In the genomic region with DNA sequence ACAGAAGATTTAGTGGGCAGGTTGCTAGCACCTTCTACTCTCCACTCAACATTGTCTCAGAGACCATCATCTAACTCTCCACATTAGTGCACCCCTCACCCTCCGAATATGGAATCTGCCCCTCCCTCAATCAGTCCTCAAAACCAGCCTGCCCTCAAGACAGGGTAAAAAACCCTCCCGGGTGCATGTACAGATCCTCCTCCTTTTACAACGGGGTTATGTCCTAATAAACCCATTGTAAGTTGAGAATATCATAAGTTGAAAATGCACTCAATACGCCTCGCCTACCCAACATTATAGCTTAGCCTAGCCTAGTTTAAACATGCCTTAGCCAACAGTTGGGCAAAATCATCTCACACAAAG, we compare ENCODE assay signal across 16 cellular contexts.
A peak's percentile ranks its signal among the peaks of the same experiment; 100 is the strongest.
DNase-seq lines count a peak whose midpoint lies in the region; ATAC-seq, FAIRE-seq and TF ChIP-seq lines count a peak whose summit lies in the region.
"Had no signal": no experiment of that assay in that cellular context is flagged by ENCODE, and none has a peak within 500 bp of the region (broad histone marks: within the 10 kb centered on the region; RNA-seq: fewer than 3 reads in every experiment).

No MANE protein-coding gene starts in this region.

- H4K20me1 ChIP-seq in mammary epithelial cell (ENCODE audit: insufficient read depth, low read length) (no peaks in the 10 kb centered on the region), endothelial cell of umbilical vein (replicated peaks; ENCODE audit: control insufficient read depth, extremely low read depth, insufficient read depth, low read length) (no peaks in the 10 kb centered on the region)

- TF ChIP-seq CTCF in mammary epithelial cell (conservative IDR thresholded peaks at IDR 0.05 in 1 of 2, IDR thresholded peaks at IDR 0.05 in 1 of 2; ENCODE audit: extremely low read depth in 1 of 2, insufficient read depth in 1 of 2, low read depth in 1 of 2, low read length in 2 of 2) (no peak), MCF 10A (IDR thresholded peaks at IDR 0.05; ENCODE audit: unreplicated experiment) (no peak), endothelial cell of umbilical vein (IDR thresholded peaks at IDR 0.05; ENCODE audit: extremely low read depth in 1 of 2, insufficient read depth in 1 of 2, low read depth in 1 of 2, low read length in 2 of 2) (no peak)

- CTCF ChIA-PET in mammary epithelial cell (lab: Charles Lee; ENCODE audit: low non-redundant PET) (no interaction called here), MCF 10A (lab: Yijun Ruan, JAX) (interaction anchor here (0.9 to 1.0 kb wide), 2 partner anchors 9 to 201 kb away, joined by 3 read pairs; no protein-coding TSS in a partner anchor), endothelial cell of umbilical vein (lab: Charles Lee) (interaction anchor here (1.0 to 1.6 kb wide), 5 partner anchors 9 to 201 kb away, joined by 3 to 10 read pairs (median 5); no protein-coding TSS in a partner anchor)

- ATAC-seq in stimulated activated memory B cell treated with anti-CD40 and anti-IgM and Interleukin-4, amounts not matched to agents 10 μg/mL and 1 μg/mL and 100 μg/mL, for 72 hours, result peak; percentile 32
- ATAC-seq in HG03025 (IDR thresholded peaks at IDR 0.05; ENCODE audit: low FRiP score, unreplicated experiment), result no peak
- ATAC-seq: GM12878 had no signal

- no peak overlapping the region for H3K4me3 ChIP-seq in mammary epithelial cell (replicated peaks in 1 of 3; ENCODE audit: insufficient read depth in 1 of 3, low read depth in 2 of 3, low read length in 3 of 3)
- H3K4me3 ChIP-seq in endothelial cell of umbilical vein (replicated peaks in 1 of 3; ENCODE audit: insufficient read depth in 1 of 3, low read depth in 1 of 3, low read length in 3 of 3), result no peak overlapping the region
- H3K4me3 ChIP-seq in mesenchymal stem cell (ENCODE audit: insufficient read depth in 1 of 2, low read depth in 1 of 2, low read length in 2 of 2), result no peak overlapping the region
- H3K4me3 ChIP-seq: GM12878 had no signal

- peak overlapping the region; percentile 11 for H2BK120ac ChIP-seq in mesenchymal stem cell (ENCODE audit: low read depth, low read length)

- peak overlapping the region; percentile 6 for H2BK15ac ChIP-seq in mesenchymal stem cell (ENCODE audit: low read depth, poor library complexity, severe bottlenecking)

- H3K4me1 ChIP-seq in mammary epithelial cell (ENCODE audit: insufficient read depth, low read length), result peaks cover 55% of the 10 kb centered on the region
- H3K4me1 ChIP-seq in endothelial cell of umbilical vein (ENCODE audit: control insufficient read depth, extremely low read depth, insufficient read depth, low read length), result peaks cover 20% of the 10 kb centered on the region
- H3K4me1 ChIP-seq in mesenchymal stem cell (ENCODE audit: control insufficient read depth, insufficient read depth, low read depth, low read length), result peaks cover 26% of the 10 kb centered on the region

- H3K4me3 Mint-ChIP-seq in MCF 10A (ENCODE audit: unreplicated experiment), result no peak overlapping the region
- no peak overlapping the region for H3K4me3 Mint-ChIP-seq in stimulated activated memory B cell treated with anti-CD40 and anti-IgM and Interleukin-4, amounts not matched to agents 10 μg/mL and 1 μg/mL and 100 μg/mL, for 72 hours

- H2AK5ac ChIP-seq in mesenchymal stem cell (ENCODE audit: low read length, severe bottlenecking), result peak overlapping the region; percentile 84

- H3K9me1 ChIP-seq in endothelial cell of umbilical vein (replicated peaks; ENCODE audit: control insufficient read depth, extremely low read depth, insufficient read depth, low read length), result no peaks in the 10 kb centered on the region

- H3K79me2 ChIP-seq in mammary epithelial cell (ENCODE audit: insufficient read depth, low read length) (no peaks in the 10 kb centered on the region), endothelial cell of umbilical vein (ENCODE audit: control insufficient read depth, insufficient read depth, low read length) (no peaks in the 10 kb centered on the region)

- in situ Hi-C loops in mammary epithelial cell (cut with MboI; ENCODE audit: low sequenced_read_pairs in 2 of 2), result no loop called here

- dilution Hi-C loops in mammary epithelial cell (cut with HindIII; ENCODE audit: low sequenced_read_pairs), result no loop called here
- dilution Hi-C loops in endothelial cell of umbilical vein (cut with MboI; ENCODE audit: extremely low pct_ligation_motif_present, low sequenced_read_pairs), result no loop called here

- WGBS in mammary epithelial cell (ENCODE audit: low coverage, missing lambda C conversion rate), result 93% methylated on average over 5 of the region's 5 CpGs
- 96% methylated on average over 5 of the region's 5 CpGs for WGBS in mesenchymal stem cell

- H3K27me3 ChIP-seq in mammary epithelial cell (ENCODE audit: insufficient read depth, low read length), result no peaks in the 10 kb centered on the region
- H3K27me3 ChIP-seq in endothelial cell of umbilical vein (ENCODE audit: control insufficient read depth in 2 of 2, insufficient read depth in 2 of 2, low read length in 2 of 2), result no peaks in the 10 kb centered on the region
- no peaks in the 10 kb centered on the region for H3K27me3 ChIP-seq in mesenchymal stem cell (ENCODE audit: control insufficient read depth in 1 of 2, insufficient read depth in 1 of 2, low read length in 2 of 2)

- peaks cover 15% of the 10 kb centered on the region for H3K4me1 Mint-ChIP-seq in MCF 10A (ENCODE audit: insufficient read depth, unreplicated experiment)
- no peaks in the 10 kb centered on the region for H3K4me1 Mint-ChIP-seq in stimulated activated memory B cell treated with anti-CD40 and anti-IgM and Interleukin-4, amounts not matched to agents 10 μg/mL and 1 μg/mL and 100 μg/mL, for 72 hours

- peak overlapping the region; percentile 58 for H3K4me2 ChIP-seq in mammary epithelial cell (ENCODE audit: insufficient read depth, low read depth, low read length)
- H3K4me2 ChIP-seq in endothelial cell of umbilical vein (ENCODE audit: insufficient read depth, low read length), result peak overlapping the region; percentile 53
- H3K4me2 ChIP-seq in mesenchymal stem cell (ENCODE audit: low read length, poor library complexity, severe bottlenecking), result no peak overlapping the region
- H3K4me2 ChIP-seq: KMS-11 had no signal

- peak overlapping the region; percentile 20 for H4K91ac ChIP-seq in mesenchymal stem cell (ENCODE audit: low read length)

- POLR2A ChIA-PET in MCF 10A (lab: Yijun Ruan, JAX), result interaction anchor here (0.5 to 1.3 kb wide), 5 partner anchors 9 to 200 kb away, joined by 3 to 4 read pairs (median 3); no protein-coding TSS in a partner anchor
- POLR2A ChIA-PET in endothelial cell of umbilical vein (lab: Charles Lee), result interaction anchor here (2.0 kb wide), 1 partner anchor 11 kb away, joined by 9 read pairs; no protein-coding TSS in a partner anchor

- DNase-seq in mammary epithelial cell (no peak), MCF 10A (ENCODE audit: unreplicated experiment) (no peak), endothelial cell of umbilical vein (ENCODE audit: low read depth, low spot score) (no peak), mesenchymal stem cell (no peak), globus pallidus (ENCODE audit: low spot score) (no peak), nucleus accumbens (lab: John Stamatoyannopoulos, UW) (no peak)
- DNase-seq: GDM1, NCI-H1048, NCI-H146, NCI-H526 had no signal

- no peaks in the 10 kb centered on the region for H3K27me3 Mint-ChIP-seq in MCF 10A (ENCODE audit: insufficient read depth, unreplicated experiment)
- no peaks in the 10 kb centered on the region for H3K27me3 Mint-ChIP-seq in stimulated activated memory B cell treated with anti-CD40 and anti-IgM and Interleukin-4, amounts not matched to agents 10 μg/mL and 1 μg/mL and 100 μg/mL, for 72 hours

- peak overlapping the region; percentile 69 for H2BK5ac ChIP-seq in mesenchymal stem cell (ENCODE audit: low read depth, low read length, poor library complexity, severe bottlenecking)

- TF ChIP-seq POLR2A in endothelial cell of umbilical vein (IDR thresholded peaks at IDR 0.05; ENCODE audit: low read depth, low read length), result no peak

- H3K27ac ChIP-seq in mammary epithelial cell (ENCODE audit: insufficient read depth, low read depth, low read length) (no peak overlapping the region), endothelial cell of umbilical vein (ENCODE audit: insufficient read depth, low read depth, low read length) (no peak overlapping the region), mesenchymal stem cell (ENCODE audit: low read length, poor library complexity, severe bottlenecking) (peak overlapping the region; percentile 93)
- H3K27ac ChIP-seq: C4-2B, KMS-11 had no signal

- no peak for FAIRE-seq in endothelial cell of umbilical vein (lab: Jason Lieb, UNC)
- FAIRE-seq: GM12878, GM18507 had no signal

- no peak overlapping the region for H3K14ac ChIP-seq in mesenchymal stem cell (ENCODE audit: low read length in 2 of 2)

- BruUV-seq in mammary epithelial cell (replicated peaks; lab: Mats Ljungman, UMichigan), result no TSS peak
- no TSS peak for BruUV-seq in MCF 10A (replicated peaks; lab: Mats Ljungman, UMichigan)
- no TSS peak for BruUV-seq in endothelial cell of umbilical vein (replicated peaks; lab: Mats Ljungman, UMichigan)

- no peaks in the 10 kb centered on the region for H3K79me1 ChIP-seq in mesenchymal stem cell (replicated peaks; ENCODE audit: low read length, poor library complexity, severe bottlenecking)

- H2AFZ ChIP-seq in mammary epithelial cell (ENCODE audit: low read depth, low read length) (no peak overlapping the region), endothelial cell of umbilical vein (ENCODE audit: low read depth, low read length) (no peak overlapping the region), mesenchymal stem cell (ENCODE audit: low read depth, low read length) (no peak overlapping the region)

- peak overlapping the region; percentile 4 for H4K8ac ChIP-seq in mesenchymal stem cell (ENCODE audit: low read length)

- H2BK12ac ChIP-seq in mesenchymal stem cell (ENCODE audit: low read length in 2 of 2), result peak overlapping the region; percentile 22 to 82

- H3K27ac Mint-ChIP-seq in MCF 10A (ENCODE audit: low read depth, unreplicated experiment), result no peak overlapping the region
- no peak overlapping the region for H3K27ac Mint-ChIP-seq in stimulated activated memory B cell treated with anti-CD40 and anti-IgM and Interleukin-4, amounts not matched to agents 10 μg/mL and 1 μg/mL and 100 μg/mL, for 72 hours

- H3K18ac ChIP-seq in mesenchymal stem cell (ENCODE audit: low read depth in 1 of 2, low read length in 2 of 2), result peak overlapping the region in 1 of 2 experiments; percentile 87

- H3K9me3 ChIP-seq in mammary epithelial cell (replicated peaks; ENCODE audit: insufficient read depth, low read length) (no peaks in the 10 kb centered on the region), endothelial cell of umbilical vein (replicated peaks; ENCODE audit: control insufficient read depth, insufficient read depth, low read length) (no peaks in the 10 kb centered on the region), mesenchymal stem cell (ENCODE audit: control insufficient read depth, low read length) (no peaks in the 10 kb centered on the region)

- peaks cover 6% of the 10 kb centered on the region for H3K36me3 Mint-ChIP-seq in MCF 10A (ENCODE audit: insufficient read depth, unreplicated experiment)
- no peaks in the 10 kb centered on the region for H3K36me3 Mint-ChIP-seq in stimulated activated memory B cell treated with anti-CD40 and anti-IgM and Interleukin-4, amounts not matched to agents 10 μg/mL and 1 μg/mL and 100 μg/mL, for 72 hours

- H3K36me3 ChIP-seq in mammary epithelial cell (ENCODE audit: insufficient read depth, low read length) (no peaks in the 10 kb centered on the region), endothelial cell of umbilical vein (ENCODE audit: control insufficient read depth in 2 of 2, extremely low read depth in 1 of 2, insufficient read depth in 2 of 2, low read length in 2 of 2) (no peaks in the 10 kb centered on the region), mesenchymal stem cell (ENCODE audit: control insufficient read depth in 1 of 2, insufficient read depth in 2 of 2, low read depth in 1 of 2, low read length in 2 of 2) (no peaks in the 10 kb centered on the region)

- H3K9ac ChIP-seq in mammary epithelial cell (ENCODE audit: insufficient read depth, low read length) (no peak overlapping the region), endothelial cell of umbilical vein (replicated peaks; ENCODE audit: extremely low read depth, insufficient read depth, low read length) (no peak overlapping the region), mesenchymal stem cell (ENCODE audit: low read length) (peak overlapping the region; percentile 15)
- H3K9ac ChIP-seq: KMS-11 had no signal

- H3K9me3 Mint-ChIP-seq in MCF 10A (ENCODE audit: unreplicated experiment), result peaks cover 7% of the 10 kb centered on the region
- H3K9me3 Mint-ChIP-seq in stimulated activated memory B cell treated with anti-CD40 and anti-IgM and Interleukin-4, amounts not matched to agents 10 μg/mL and 1 μg/mL and 100 μg/mL, for 72 hours, result peaks cover 6% of the 10 kb centered on the region

- intact Hi-C loops in mammary epithelial cell (cut with micrococcal nuclease), result loop anchor here (1.0 to 10.0 kb wide), 2 partner anchors 10 to 344 kb away; no protein-coding TSS in a partner anchor
- intact Hi-C loops in MCF 10A (cut with micrococcal nuclease), result no loop called here
- intact Hi-C loops in endothelial cell of umbilical vein (cut with micrococcal nuclease), result loop anchor here (1.0 to 10.0 kb wide), 5 partner anchors 11 to 301 kb away; no protein-coding TSS in a partner anchor

- peak overlapping the region; percentile 27 to 77 for H3K4ac ChIP-seq in mesenchymal stem cell (ENCODE audit: low read depth in 1 of 2, low read length in 2 of 2)

- H3K23ac ChIP-seq in mesenchymal stem cell (ENCODE audit: low read length in 2 of 2), result no peak overlapping the region
